Comparison of ENCODE assay signal across 21 cellular contexts in genomic region chr3:85387913-85388510, GRCh38.
DNase-seq lines count a peak whose midpoint lies in the region; FAIRE-seq and TF ChIP-seq lines count a peak whose summit lies in the region.
"Had no signal": no experiment of that assay in that cellular context is flagged by ENCODE, and none has a peak within 500 bp of the region (broad histone marks: within the 10 kb centered on the region; RNA-seq: fewer than 3 reads in every experiment).

No MANE protein-coding gene starts in this region.

- DNase-seq in NCI-H748 (lab: John Stamatoyannopoulos, UW; ENCODE audit: unreplicated experiment) (peak; percentile 40), NCI-H748 treated with DMSO at 0.1 percent for 48 hours (lab: John Stamatoyannopoulos, UW) (no peak), NCI-H1105 (lab: John Stamatoyannopoulos, UW) (peak; percentile 25), NCI-H446 treated with DMSO at 0.1 percent for 48 hours (lab: John Stamatoyannopoulos, UW) (peak; percentile 67), osteocyte (ENCODE audit: extremely low spot score, unreplicated experiment) (no peak), MCF 10A (ENCODE audit: unreplicated experiment) (no peak)
- DNase-seq: ACHN; AML-193; Calu3; CD4-positive, alpha-beta T cell; DND-41; GDM1; H9; Karpas-422; MM.1S; NCI-H1930; NCI-H510A treated with DMSO at 0.1 percent for 48 hours; SW 1271 had no signal

- H3K27ac Mint-ChIP-seq in osteocyte (ENCODE audit: unreplicated experiment) (no peak overlapping the region), MCF 10A (ENCODE audit: low read depth, unreplicated experiment) (no peak overlapping the region)
- H3K27ac Mint-ChIP-seq: CD4-positive, alpha-beta T cell; H9 had no signal

- TF ChIP-seq CTCF in osteocyte (IDR thresholded peaks at IDR 0.05) (no peak), MCF 10A (IDR thresholded peaks at IDR 0.05; ENCODE audit: unreplicated experiment) (no peak)

- H3K4me1 Mint-ChIP-seq in osteocyte (ENCODE audit: unreplicated experiment) (no peaks in the 10 kb centered on the region), MCF 10A (ENCODE audit: insufficient read depth, unreplicated experiment) (no peaks in the 10 kb centered on the region)

- intact Hi-C loops in MCF 10A (cut with micrococcal nuclease): no loop called here

- POLR2A ChIA-PET in MCF 10A (lab: Yijun Ruan, JAX): no interaction called here

- CTCF ChIA-PET in MCF 10A (lab: Yijun Ruan, JAX): interaction anchor here (1.0 kb wide), 1 partner anchor 27 kb away, joined by 3 read pairs; no protein-coding TSS in a partner anchor

- H3K36me3 Mint-ChIP-seq in osteocyte (ENCODE audit: unreplicated experiment) (no peaks in the 10 kb centered on the region), MCF 10A (ENCODE audit: insufficient read depth, unreplicated experiment) (no peaks in the 10 kb centered on the region)

- FAIRE-seq in endometrium (lab: Jason Lieb, UNC): peak; percentile 55
- FAIRE-seq: GM12878, RCC 7860 had no signal

- H3K4me3 Mint-ChIP-seq in osteocyte (ENCODE audit: unreplicated experiment) (no peak overlapping the region), MCF 10A (ENCODE audit: unreplicated experiment) (no peak overlapping the region)
- H3K4me3 Mint-ChIP-seq: CD4-positive, alpha-beta T cell; H9 had no signal

- H3K9me3 Mint-ChIP-seq in osteocyte (ENCODE audit: unreplicated experiment) (no peaks in the 10 kb centered on the region), MCF 10A (ENCODE audit: unreplicated experiment) (no peaks in the 10 kb centered on the region)
- H3K9me3 Mint-ChIP-seq: CD4-positive, alpha-beta T cell; H9 had no signal

- H3K27me3 Mint-ChIP-seq in osteocyte (ENCODE audit: unreplicated experiment): peaks cover 20% of the 10 kb centered on the region
- H3K27me3 Mint-ChIP-seq in MCF 10A (ENCODE audit: insufficient read depth, unreplicated experiment): peaks cover 70% of the 10 kb centered on the region
- H3K27me3 Mint-ChIP-seq: CD4-positive, alpha-beta T cell had no signal

- BruUV-seq in MCF 10A (replicated peaks; lab: Mats Ljungman, UMichigan): no TSS peak

Comparison
In these comparisons a context has a peak if more than half of its experiments do, and no peak if none do; other contexts are left out.
1. DNase-seq: peak in NCI-H748 (single experiment), NCI-H1105 (single experiment) and NCI-H446 treated with DMSO at 0.1 percent for 48 hours (single experiment); none in NCI-H748 treated with DMSO at 0.1 percent for 48 hours (single experiment), osteocyte (single experiment) and MCF 10A (single experiment).